Comparison of ENCODE assay signal across 12 cellular contexts in the genomic region with DNA sequence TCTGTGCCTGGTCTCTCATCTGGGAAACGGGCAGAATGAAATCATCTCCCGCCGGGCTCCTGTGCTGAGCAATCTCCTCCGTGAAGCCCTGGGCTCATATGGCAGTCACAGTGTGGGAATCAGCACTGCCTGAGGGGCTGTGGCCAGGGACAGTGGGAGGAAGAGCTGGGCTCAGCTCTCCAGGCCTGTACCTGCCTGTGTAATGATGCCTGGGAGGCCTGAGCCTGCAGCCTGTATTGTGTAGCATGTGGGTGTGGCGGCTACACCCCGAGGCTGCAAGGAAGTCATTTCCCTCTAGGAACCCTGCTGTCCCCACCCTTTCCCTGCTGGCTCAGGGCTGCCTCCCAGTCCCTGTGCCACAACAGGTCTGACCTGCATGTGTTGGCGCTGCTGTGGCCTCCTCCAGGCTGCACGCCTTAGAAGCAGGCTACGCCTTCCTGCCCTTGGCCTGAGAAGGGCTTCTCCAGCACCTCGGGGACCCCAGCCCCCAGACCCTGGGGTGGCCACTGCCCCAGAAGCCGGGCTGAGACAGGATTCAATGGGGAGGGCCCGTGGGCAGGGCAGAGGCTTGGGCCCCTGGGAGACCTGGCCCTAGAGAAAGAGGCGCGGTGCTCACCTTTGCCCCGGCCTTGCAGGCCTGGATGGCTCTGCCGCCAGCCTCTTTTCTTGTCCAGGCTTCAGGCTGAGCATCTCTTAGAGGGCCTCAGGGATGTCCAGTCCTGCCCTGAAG. TPM values are rescaled to one million over a fixed set of nuclear protein-coding genes. Genes with fewer than 3 reads are reported as not detected.
DNase-seq lines count a peak whose midpoint lies in the region; ATAC-seq and TF ChIP-seq lines count a peak whose summit lies in the region.
"Had no signal": no experiment of that assay in that cellular context is flagged by ENCODE, and none has a peak within 500 bp of the region (broad histone marks: within the 10 kb centered on the region; RNA-seq: fewer than 3 reads in every experiment).

No MANE protein-coding gene starts in this region.

- ATAC-seq in Panc1 (0 out of 2 replicates have a peak, but pooled peaks have one; percentile 5), GM18517 (IDR thresholded peaks at IDR 0.05; ENCODE audit: unreplicated experiment) (no peak), GM21526 (IDR thresholded peaks at IDR 0.05; ENCODE audit: low FRiP score, unreplicated experiment) (no peak)

- TSS peak; percentile 64 for BruUV-seq in Panc1 (replicated peaks; lab: Mats Ljungman, UMichigan)

- H2BK5ac ChIP-seq in neuronal stem cell (ENCODE audit: low read length): no peak overlapping the region

- peak overlapping the region; percentile 71 for H3K14ac ChIP-seq in neuronal stem cell (ENCODE audit: low read length)

- H4K8ac ChIP-seq in neuronal stem cell (ENCODE audit: low read depth, low read length): no peak overlapping the region

- H3K36me3 ChIP-seq in Panc1 (ENCODE audit: control insufficient read depth, insufficient read depth, low read length) (peaks cover 2% of the 10 kb centered on the region; the same call in 1 of the 2 replicates), esophagus muscularis mucosa (peaks cover 0 to 39% (median 0%) of the 10 kb centered on the region in 4 donors), neuronal stem cell (replicated peaks in 1 of 2; ENCODE audit: control insufficient read depth in 2 of 2, insufficient read depth in 2 of 2, low read length in 2 of 2) (no peaks in the 10 kb centered on the region)
- H3K36me3 ChIP-seq: adrenal gland, BLaER1 had no signal

- WGBS in esophagus muscularis mucosa: 84% methylated on average over 10 of the region's 16 CpGs
- no CpG with 5 or more reads among the region's 16 CpGs for WGBS in neuronal stem cell (ENCODE audit: extremely low coverage in 2 of 2, insufficient read length in 2 of 2, insufficient replicate concordance in 1 of 2), 2 donors

- TF ChIP-seq POLR2A in esophagus muscularis mucosa (IDR thresholded peaks at IDR 0.05; ENCODE audit: low read depth): no peak

- POLR2A ChIA-PET in Panc1 (lab: Charles Lee): no interaction called here

- no peak overlapping the region for H4K91ac ChIP-seq in neuronal stem cell (ENCODE audit: low read depth, low read length, poor library complexity)

- H3K79me1 ChIP-seq in neuronal stem cell (ENCODE audit: low read depth, low read length): no peaks in the 10 kb centered on the region

- H2BK15ac ChIP-seq in neuronal stem cell (ENCODE audit: low read length): peak overlapping the region; percentile 6

- H3K4me2 ChIP-seq in neuronal stem cell (ENCODE audit: insufficient read depth, low read length, poor library complexity, severe bottlenecking): no peak overlapping the region

- peak overlapping the region; percentile 35 for H3K27ac ChIP-seq in Panc1 (ENCODE audit: low read length)
- H3K27ac ChIP-seq in esophagus muscularis mucosa (replicated peaks in 1 of 4): peak overlapping the region; percentile 61 to 84 (median 75)
- H3K27ac ChIP-seq in neuronal stem cell (replicated peaks; ENCODE audit: low read length): no peak overlapping the region
- H3K27ac ChIP-seq: adrenal gland, BLaER1 had no signal

- peak overlapping the region in 1 of 2 experiments; percentile 67; a peak in 2 of 4 replicates for H3K4me3 ChIP-seq in Panc1 (ENCODE audit: low read depth in 2 of 2, low read length in 2 of 2)
- H3K4me3 ChIP-seq in esophagus muscularis mucosa: peak overlapping the region; percentile 50 to 66 (median 54)
- H3K4me3 ChIP-seq in neuronal stem cell (ENCODE audit: low read length in 2 of 2): no peak overlapping the region
- H3K4me3 ChIP-seq: adrenal gland, BLaER1 had no signal

- intact Hi-C loops in Panc1 (cut with micrococcal nuclease; ENCODE audit: unreplicated experiment): no loop called here
- intact Hi-C loops in esophagus muscularis mucosa (cut with DNase I): no loop called here

- peak overlapping the region; percentile 65 for H3K23ac ChIP-seq in neuronal stem cell (ENCODE audit: low read depth, low read length, poor library complexity)

- peak overlapping the region; percentile 31 for H2BK120ac ChIP-seq in neuronal stem cell (ENCODE audit: low read depth, low read length)

- DNase-seq in Daoy (ENCODE audit: low read depth) (peak; percentile 35), Panc1 (ENCODE audit: low read depth, low spot score) (no peak), esophagus muscularis mucosa (ENCODE audit: extremely low spot score) (no peak), neuronal stem cell (ENCODE audit: low spot score) (no peak), NCI-H510A treated with DMSO at 0.1 percent for 48 hours (lab: John Stamatoyannopoulos, UW) (no peak), NCI-H1694 (lab: John Stamatoyannopoulos, UW) (no peak)
- DNase-seq: adrenal gland, H7, occipital lobe had no signal

- peak overlapping the region; percentile 3 for H3K18ac ChIP-seq in neuronal stem cell (ENCODE audit: low read length)

- H2BK12ac ChIP-seq in neuronal stem cell (ENCODE audit: low read length): no peak overlapping the region

- H2AFZ ChIP-seq in neuronal stem cell (ENCODE audit: low read length): no peak overlapping the region

- no peak for TF ChIP-seq EP300 in esophagus muscularis mucosa (IDR thresholded peaks at IDR 0.05)

- H3K4ac ChIP-seq in neuronal stem cell (ENCODE audit: low read length): no peak overlapping the region

- in situ Hi-C loops in Panc1 (cut with HindIII; ENCODE audit: low pct_unique_long_range_greater_than_20kb, low sequenced_read_pairs): no loop called here

- H3K4me1 ChIP-seq in Panc1 (ENCODE audit: control insufficient read depth, insufficient read depth, low read length): peaks cover 27% of the 10 kb centered on the region
- H3K4me1 ChIP-seq in esophagus muscularis mucosa: peaks cover 16 to 34% (median 26%) of the 10 kb centered on the region in 4 donors
- H3K4me1 ChIP-seq in neuronal stem cell (ENCODE audit: control insufficient read depth in 2 of 2, insufficient read depth in 1 of 2, low read depth in 1 of 2, low read length in 2 of 2): peaks cover 0 to 4% of the 10 kb centered on the region in 2 donors

- H3K9ac ChIP-seq in neuronal stem cell (ENCODE audit: low read depth, low read length, poor library complexity): peak overlapping the region; percentile 70
- H3K9ac ChIP-seq: BLaER1 had no signal

- TF ChIP-seq CTCF in Panc1 (IDR thresholded peaks at IDR 0.05): no peak
- no peak for TF ChIP-seq CTCF in esophagus muscularis mucosa (IDR thresholded peaks at IDR 0.05)

- CTCF ChIA-PET in Panc1 (lab: Charles Lee): no interaction called here

- H2AK5ac ChIP-seq in neuronal stem cell (ENCODE audit: low read depth, low read length): peak overlapping the region; percentile 36

- H3K9me3 ChIP-seq in Panc1 (ENCODE audit: control insufficient read depth, insufficient read depth, low read depth, low read length) (no peaks in the 10 kb centered on the region), esophagus muscularis mucosa (no peaks in the 10 kb centered on the region), neuronal stem cell (replicated peaks in 1 of 2; ENCODE audit: control insufficient read depth in 2 of 2, insufficient read depth in 1 of 2, low read depth in 1 of 2, low read length in 2 of 2) (peaks cover 0 to 2% of the 10 kb centered on the region in 2 donors)
- H3K9me3 ChIP-seq: adrenal gland, BLaER1 had no signal

- H3K27me3 ChIP-seq in Panc1 (ENCODE audit: control insufficient read depth, insufficient read depth, low read length) (0 out of 2 replicates have a peak, but pooled peaks cover 2% of the 10 kb centered on the region), esophagus muscularis mucosa (peaks cover 6 to 57% (median 20%) of the 10 kb centered on the region in 4 donors), neuronal stem cell (ENCODE audit: control insufficient read depth in 3 of 3, insufficient read depth in 3 of 3, low read depth in 1 of 3, low read length in 3 of 3) (peaks cover 8 to 84% (median 34%) of the 10 kb centered on the region in 3 experiments)

RNA-seq across cellular contexts. Expression of gene ITGB4, which starts 2.1 kb away (rescaled TPM):
- total RNA-seq in Daoy (2014; rRNA removed; shearing (Covaris generic)): 3.6 and 3.9 TPM in 2 replicates
- total RNA-seq in Panc1 (2021; ENCODE audit: unreplicated experiment): 100 TPM
- 115 TPM for polyA plus RNA-seq in Panc1 (2012; ENCODE audit: insufficient read length)
- total RNA-seq in esophagus muscularis mucosa: 10 to 100 TPM; 36.5 to 57.4 (median 46.6) TPM
- 1.5 TPM for polyA plus RNA-seq in neuronal stem cell (2013, experiment 1 of 2)
- 2.0 TPM for polyA plus RNA-seq in neuronal stem cell (2013, experiment 2 of 2)

RNA-seq across cellular contexts. Expression of gene GALK1, which starts 41.6 kb away (rescaled TPM):
- 14.3 and 29.9 TPM in 2 replicates for total RNA-seq in Daoy (2014; rRNA removed; shearing (Covaris generic))
- 35.8 TPM for total RNA-seq in Panc1 (2021; ENCODE audit: unreplicated experiment)
- polyA plus RNA-seq in Panc1 (2012; ENCODE audit: insufficient read length): 51.2 TPM
- total RNA-seq in esophagus muscularis mucosa: 10 to 100 TPM; 16.9 to 34.1 (median 24.4) TPM
- polyA plus RNA-seq in neuronal stem cell (2013, experiment 1 of 2): 20.1 TPM
- polyA plus RNA-seq in neuronal stem cell (2013, experiment 2 of 2): 18.5 TPM

RNA-seq across cellular contexts. Expression of gene SAP30BP, which starts 56.2 kb away (rescaled TPM):
- total RNA-seq in Daoy (2014; rRNA removed; shearing (Covaris generic)): 98.3 and 118 TPM in 2 replicates
- total RNA-seq in Panc1 (2021; ENCODE audit: unreplicated experiment) (138 TPM), esophagus muscularis mucosa (10 to 100 TPM; 50.3 to 81.3 (median 77.6) TPM)
- 89.8 TPM for polyA plus RNA-seq in Panc1 (2012; ENCODE audit: insufficient read length)
- 54.0 TPM for polyA plus RNA-seq in neuronal stem cell (2013, experiment 1 of 2)
- 51.1 TPM for polyA plus RNA-seq in neuronal stem cell (2013, experiment 2 of 2)

RNA-seq across cellular contexts. Expression of gene RECQL5, which starts 56.4 kb away (rescaled TPM):
- 17.7 and 18.2 TPM in 2 replicates for total RNA-seq in Daoy (2014; rRNA removed; shearing (Covaris generic))
- total RNA-seq in Panc1 (2021; ENCODE audit: unreplicated experiment) (46.1 TPM), esophagus muscularis mucosa (10 to 100 TPM in 3 of 4 donors, 1 to 10 TPM in 1; 6.3 to 14.7 (median 11.9) TPM)
- 34.1 TPM for polyA plus RNA-seq in Panc1 (2012; ENCODE audit: insufficient read length)
- 16.5 TPM for polyA plus RNA-seq in neuronal stem cell (2013, experiment 1 of 2)
- polyA plus RNA-seq in neuronal stem cell (2013, experiment 2 of 2): 16.0 TPM

Comparison
In these comparisons a context has a peak if more than half of its experiments do, and no peak if none do; other contexts are left out.
1. H3K4me3 ChIP-seq: peak in esophagus muscularis mucosa (4 of 4); none in neuronal stem cell (0 of 2).